In the genomic region with DNA sequence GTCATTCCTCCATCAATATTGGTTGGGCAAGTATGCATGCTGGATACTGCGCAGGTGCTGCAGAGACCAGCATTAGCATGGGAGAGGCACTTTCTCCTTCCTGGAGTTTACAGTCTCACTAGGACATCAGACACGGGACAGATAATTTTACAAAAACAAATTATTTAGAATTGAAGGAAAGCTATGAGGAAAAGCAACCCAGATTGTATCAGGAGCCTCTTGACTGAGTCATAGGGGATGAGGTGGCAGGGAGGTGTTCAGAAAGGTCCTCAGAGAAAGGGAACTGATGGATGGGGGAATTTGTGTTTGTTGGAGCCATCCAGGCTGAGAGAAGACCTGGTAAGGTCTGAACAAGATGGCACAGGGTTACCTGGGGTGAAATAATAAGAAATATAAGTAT, we compare ENCODE assay signal across 31 cellular contexts. TPM values are rescaled to one million over a fixed set of nuclear protein-coding genes. Genes with fewer than 3 reads are reported as not detected.
DNase-seq lines count a peak whose midpoint lies in the region; ATAC-seq, FAIRE-seq and TF ChIP-seq lines count a peak whose summit lies in the region.
"Had no signal": no experiment of that assay in that cellular context is flagged by ENCODE, and none has a peak within 500 bp of the region (broad histone marks: within the 10 kb centered on the region; RNA-seq: fewer than 3 reads in every experiment).

No MANE protein-coding gene starts in this region.

- H4K20me1 ChIP-seq in astrocyte (ENCODE audit: insufficient read depth, low read length): no peaks in the 10 kb centered on the region

- no peaks in the 10 kb centered on the region for H3K36me3 ChIP-seq in astrocyte (ENCODE audit: insufficient read depth, low read length)
- H3K36me3 ChIP-seq: colonic mucosa, gastroesophageal sphincter, left ventricle myocardium inferior, neutrophil, prostate gland, sigmoid colon, suprapubic skin, upper lobe of right lung had no signal

- no peak overlapping the region for H3K4me3 Mint-ChIP-seq in astrocyte (ENCODE audit: unreplicated experiment)
- no peak overlapping the region for H3K4me3 Mint-ChIP-seq in activated naive CD8-positive, alpha-beta T cell treated with anti-CD3 and anti-CD28 coated beads for 36 hours
- H3K4me3 Mint-ChIP-seq: activated naive CD4-positive, alpha-beta T cell treated with anti-CD3 and anti-CD28 coated beads for 36 hours; effector memory CD8-positive, alpha-beta T cell; GM23338; immature natural killer cell; stimulated activated effector memory CD8-positive, alpha-beta T cell treated with anti-CD3 and anti-CD28 coated beads, Interleukin-12 subunit alpha, Interleukin-12 subunit beta, amount 100 ng/mL, for 72 hours had no signal

- peaks cover 6% of the 10 kb centered on the region for H3K4me1 ChIP-seq in astrocyte (ENCODE audit: insufficient read depth, low read length)
- H3K4me1 ChIP-seq: colonic mucosa, left ventricle myocardium inferior, prostate gland had no signal

- H3K27ac ChIP-seq in astrocyte (ENCODE audit: low read depth, low read length): no peak overlapping the region
- H3K27ac ChIP-seq: colonic mucosa, gastroesophageal sphincter, left ventricle myocardium inferior, neutrophil, prostate gland, sigmoid colon, suprapubic skin, upper lobe of right lung had no signal

- no peak overlapping the region for H2AFZ ChIP-seq in astrocyte (ENCODE audit: low read depth, low read length)
- H2AFZ ChIP-seq: GM23338 had no signal

- H3K4me2 ChIP-seq in astrocyte (ENCODE audit: low read length): no peak overlapping the region
- H3K4me2 ChIP-seq: GM23338 had no signal

- peak; percentile 76 for DNase-seq in ELR (ENCODE audit: low read depth)
- peak; percentile 72 for DNase-seq in M059J (ENCODE audit: low read depth)
- peak; percentile 18 for DNase-seq in astrocyte (ENCODE audit: low read depth)
- peak; percentile 29 for DNase-seq in hepatic stellate cell (ENCODE audit: low spot score)
- no peak for DNase-seq in activated naive CD8-positive, alpha-beta T cell treated with anti-CD3 and anti-CD28 coated beads for 36 hours
- DNase-seq in SIG-M5 (lab: John Stamatoyannopoulos, UW): no peak
- no peak for DNase-seq in stimulated activated naive CD4-positive, alpha-beta T cell (lab: John Stamatoyannopoulos, UW)
- DNase-seq: activated CD4-positive, alpha-beta T cell treated with anti-CD3 and anti-CD28 coated beads, Interleukin-2, amount 50 U/mL, for 48 hours; activated naive CD4-positive, alpha-beta T cell treated with anti-CD3 and anti-CD28 coated beads for 36 hours; amniotic stem cell; C1 segment of cervical spinal cord; colonic mucosa; effector memory CD8-positive, alpha-beta T cell; hypothalamus; immature natural killer cell; left ventricle myocardium inferior; NCI-H1436; Right ventricle myocardium superior; sigmoid colon; stimulated activated CD4-positive, alpha-beta T cell treated with anti-CD3 and anti-CD28 coated beads, Interleukin-4, amount 100 ng/mL, for 24 hours; upper lobe of right lung had no signal

- H3K79me2 ChIP-seq in astrocyte (ENCODE audit: insufficient read depth, low read length): no peaks in the 10 kb centered on the region

- no peaks in the 10 kb centered on the region for H3K27me3 Mint-ChIP-seq in astrocyte (ENCODE audit: low read depth, unreplicated experiment)
- H3K27me3 Mint-ChIP-seq in activated naive CD8-positive, alpha-beta T cell treated with anti-CD3 and anti-CD28 coated beads for 36 hours: no peaks in the 10 kb centered on the region
- H3K27me3 Mint-ChIP-seq: effector memory CD8-positive, alpha-beta T cell had no signal

- H3K4me1 Mint-ChIP-seq in astrocyte (ENCODE audit: low read depth, unreplicated experiment): peaks cover 5% of the 10 kb centered on the region
- H3K4me1 Mint-ChIP-seq in activated naive CD8-positive, alpha-beta T cell treated with anti-CD3 and anti-CD28 coated beads for 36 hours: no peaks in the 10 kb centered on the region

- no peak for TF ChIP-seq CTCF in astrocyte (IDR thresholded peaks at IDR 0.05; ENCODE audit: insufficient read depth, low read depth, low read length)

- no peaks in the 10 kb centered on the region for H3K27me3 ChIP-seq in astrocyte (ENCODE audit: insufficient read depth, low read length)
- H3K27me3 ChIP-seq: colonic mucosa, gastroesophageal sphincter, neutrophil, sigmoid colon, suprapubic skin, upper lobe of right lung had no signal

- FAIRE-seq in astrocyte (lab: Jason Lieb, UNC): no peak
- FAIRE-seq: GM12892 had no signal

- no peaks in the 10 kb centered on the region for H3K36me3 Mint-ChIP-seq in astrocyte (ENCODE audit: low read depth, unreplicated experiment)
- H3K36me3 Mint-ChIP-seq in activated naive CD8-positive, alpha-beta T cell treated with anti-CD3 and anti-CD28 coated beads for 36 hours: no peaks in the 10 kb centered on the region

- no peak for ATAC-seq in HG03439 (IDR thresholded peaks at IDR 0.05; ENCODE audit: unreplicated experiment)
- ATAC-seq: activated CD4-positive, CD25-positive, alpha-beta regulatory T cell treated with anti-CD3 and anti-CD28 coated beads, Interleukin-2, amount 50 U/mL, for 24 hours; effector memory CD8-positive, alpha-beta T cell; esophagus mucosa; gastroesophageal sphincter; GM23338; stimulated activated effector memory CD8-positive, alpha-beta T cell treated with anti-CD3 and anti-CD28 coated beads, Interleukin-12 subunit alpha, Interleukin-12 subunit beta, amount 100 ng/mL, for 72 hours; upper lobe of right lung had no signal

- H3K9me3 Mint-ChIP-seq in astrocyte (ENCODE audit: unreplicated experiment): no peaks in the 10 kb centered on the region
- no peaks in the 10 kb centered on the region for H3K9me3 Mint-ChIP-seq in activated naive CD8-positive, alpha-beta T cell treated with anti-CD3 and anti-CD28 coated beads for 36 hours
- H3K9me3 Mint-ChIP-seq: activated naive CD4-positive, alpha-beta T cell treated with anti-CD3 and anti-CD28 coated beads for 36 hours; effector memory CD8-positive, alpha-beta T cell; GM23338; immature natural killer cell; stimulated activated effector memory CD8-positive, alpha-beta T cell treated with anti-CD3 and anti-CD28 coated beads, Interleukin-12 subunit alpha, Interleukin-12 subunit beta, amount 100 ng/mL, for 72 hours had no signal

- no peak overlapping the region for H3K4me3 ChIP-seq in astrocyte (ENCODE audit: insufficient read depth, low read depth, low read length)
- H3K4me3 ChIP-seq: colonic mucosa, gastroesophageal sphincter, GM23338, left ventricle myocardium inferior, prostate gland, sigmoid colon, suprapubic skin, upper lobe of right lung had no signal

- no peaks in the 10 kb centered on the region for H3K9me3 ChIP-seq in astrocyte (ENCODE audit: insufficient read depth, low read depth, low read length)
- H3K9me3 ChIP-seq: colonic mucosa, gastroesophageal sphincter, left ventricle myocardium inferior, neutrophil, prostate gland, sigmoid colon, suprapubic skin, upper lobe of right lung had no signal

- no peak overlapping the region for H3K9ac ChIP-seq in astrocyte (ENCODE audit: low read length)

- peak overlapping the region; percentile 58 for H3K27ac Mint-ChIP-seq in astrocyte (ENCODE audit: unreplicated experiment)
- H3K27ac Mint-ChIP-seq in activated naive CD8-positive, alpha-beta T cell treated with anti-CD3 and anti-CD28 coated beads for 36 hours: no peak overlapping the region
- H3K27ac Mint-ChIP-seq: activated naive CD4-positive, alpha-beta T cell treated with anti-CD3 and anti-CD28 coated beads for 36 hours; effector memory CD8-positive, alpha-beta T cell; GM23338; immature natural killer cell; stimulated activated effector memory CD8-positive, alpha-beta T cell treated with anti-CD3 and anti-CD28 coated beads, Interleukin-12 subunit alpha, Interleukin-12 subunit beta, amount 100 ng/mL, for 72 hours had no signal

RNA-seq across cellular contexts. Expression of gene RAB14, which starts 24.5 kb away (rescaled TPM):
- 31.4 and 52.2 TPM in 2 replicates for total RNA-seq in M059J (2014; rRNA removed; shearing (Covaris generic))
- 72.1 and 77.0 TPM in 2 replicates for total RNA-seq in astrocyte
- 10 to 100 TPM; 58.4 to 61.0 TPM for total RNA-seq in activated naive CD8-positive, alpha-beta T cell treated with anti-CD3 and anti-CD28 coated beads for 36 hours

RNA-seq across cellular contexts. Expression of gene GSN, which starts 41.8 kb away (rescaled TPM):
- total RNA-seq in M059J (2014; rRNA removed; shearing (Covaris generic)): 142 and 207 TPM in 2 replicates
- 260 and 357 TPM in 2 replicates for total RNA-seq in astrocyte
- 1 to 10 TPM; 1.7 to 1.8 TPM for total RNA-seq in activated naive CD8-positive, alpha-beta T cell treated with anti-CD3 and anti-CD28 coated beads for 36 hours

Comparison
In these comparisons a context has a peak if more than half of its experiments do, and no peak if none do; other contexts are left out.
1. DNase-seq: peak in ELR (single experiment), M059J (single experiment), astrocyte (single experiment) and hepatic stellate cell (single experiment); none in activated naive CD8-positive, alpha-beta T cell treated with anti-CD3 and anti-CD28 coated beads for 36 hours (single experiment), SIG-M5 (single experiment) and stimulated activated naive CD4-positive, alpha-beta T cell (0 of 6).
2. RNA of gene GSN, which starts 41.8 kb away (total RNA-seq): 260 to 357 TPM in astrocyte and 142 to 207 TPM in M059J; 1.7 to 1.8 TPM in activated naive CD8-positive, alpha-beta T cell treated with anti-CD3 and anti-CD28 coated beads for 36 hours; every median in the first group is over 10 times any median in the second.